ENCODE assay signal across 8 cellular contexts in genomic region chr7:1869731-1870130, GRCh38.
"Had no signal": no experiment of that assay in that cellular context is flagged by ENCODE, and none has a peak within 500 bp of the region (broad histone marks: within the 10 kb centered on the region; RNA-seq: fewer than 3 reads in every experiment).

No MANE protein-coding gene starts in this region.

- DNase-seq: H9, HCEC 1CT, HFFc6, KBM-7 had no signal

- H3K27me3 Mint-ChIP-seq: IgD-negative memory B cell had no signal

- H3K27ac ChIP-seq: HL-60, KMS-11 had no signal

- H3K9me3 Mint-ChIP-seq: IgD-negative memory B cell had no signal

- H3K4me2 ChIP-seq: GM23338, KMS-11 had no signal

- ATAC-seq: GM23338 had no signal

- H3K4me3 Mint-ChIP-seq: GM23338, H9, HFFc6, IgD-negative memory B cell had no signal

- H3K27ac Mint-ChIP-seq: GM23338, H9, HFFc6 had no signal

- H3K9ac ChIP-seq: KMS-11 had no signal

- H3K36me3 Mint-ChIP-seq: IgD-negative memory B cell had no signal

- H3K4me3 ChIP-seq: GM23338 had no signal

- H2AFZ ChIP-seq: GM23338 had no signal

- H3K4me1 Mint-ChIP-seq: IgD-negative memory B cell had no signal
